ENCODE assay signal across 8 cellular contexts in the genomic region with DNA sequence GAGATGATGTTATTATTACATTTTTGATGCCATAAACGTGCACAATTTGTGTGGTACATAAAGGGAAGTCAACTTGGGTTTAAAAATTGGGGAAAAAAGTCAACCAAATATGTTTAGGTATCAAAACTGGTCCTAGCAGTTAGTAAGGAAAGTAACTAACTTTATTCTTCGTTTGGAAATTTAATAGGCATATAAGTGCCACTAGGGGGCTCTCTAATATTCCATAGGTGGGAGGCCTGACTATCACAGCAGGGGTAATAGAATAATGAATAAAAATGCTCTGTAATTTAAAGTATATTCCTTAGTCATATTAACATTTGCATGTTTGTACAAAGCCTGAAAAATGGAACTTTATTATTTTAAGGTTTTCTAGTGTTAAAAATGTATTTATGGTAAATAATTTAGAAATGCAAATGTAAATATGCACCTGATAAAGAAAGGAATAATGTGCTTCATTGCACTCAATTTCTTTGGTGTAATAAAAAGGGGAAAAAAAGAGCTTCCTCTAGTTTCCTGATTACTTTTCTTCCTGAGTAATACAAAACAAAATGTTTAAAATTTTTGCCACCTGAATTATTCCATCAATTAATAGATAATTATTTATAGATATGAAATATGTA.
A peak's percentile ranks its signal among the peaks of the same experiment; 100 is the strongest.
DNase-seq lines count a peak whose midpoint lies in the region; ATAC-seq, FAIRE-seq and TF ChIP-seq lines count a peak whose summit lies in the region.

No MANE protein-coding gene starts in this region.

- peak; percentile 84 for TF ChIP-seq CTCF in VCaP (conservative IDR thresholded peaks at IDR 0.05)
- TF ChIP-seq CTCF in keratinocyte (optimal IDR thresholded peaks at IDR 0.05 in 1 of 3, IDR thresholded peaks at IDR 0.05 in 1 of 3, conservative IDR thresholded peaks at IDR 0.05 in 1 of 3; ENCODE audit: extremely low read depth in 1 of 3, insufficient read depth in 2 of 3, low read length in 3 of 3) = peak in 2 of 3 experiments; percentile 48 to 53

- no peaks in the 10 kb centered on the region for H3K79me2 ChIP-seq in keratinocyte (ENCODE audit: control insufficient read depth, insufficient read depth, low read length)

- H4K20me1 ChIP-seq in keratinocyte (ENCODE audit: control insufficient read depth, extremely low read depth, insufficient read depth, low read length) = no peaks in the 10 kb centered on the region

- no peak overlapping the region for H3K4me3 ChIP-seq in keratinocyte (ENCODE audit: control insufficient read depth in 2 of 3, extremely low read depth in 1 of 3, insufficient read depth in 2 of 3, low read depth in 1 of 3, low read length in 3 of 3)

- FAIRE-seq in keratinocyte (lab: Jason Lieb, UNC) = no peak

- dilution Hi-C loops in keratinocyte (cut with MboI; ENCODE audit: extremely low pct_ligation_motif_present, low sequenced_read_pairs) = no loop called here

- no peaks in the 10 kb centered on the region for H3K4me1 Mint-ChIP-seq in T-helper 2 cell treated with Interferon-gamma antibody and Interleukin-4, amounts not matched to agents 5 μg/mL and 100 μg/mL, for 36 hours (ENCODE audit: low read depth)

- ATAC-seq in GM19455 (IDR thresholded peaks at IDR 0.05; ENCODE audit: unreplicated experiment) = peak; percentile 71
- no peak for ATAC-seq in HG02588 (IDR thresholded peaks at IDR 0.05; ENCODE audit: unreplicated experiment)

- H3K27me3 Mint-ChIP-seq in T-helper 2 cell treated with Interferon-gamma antibody and Interleukin-4, amounts not matched to agents 5 μg/mL and 100 μg/mL, for 36 hours (ENCODE audit: low read depth) = peaks cover 5% of the 10 kb centered on the region

- no peaks in the 10 kb centered on the region for H3K9me3 Mint-ChIP-seq in T-helper 2 cell treated with Interferon-gamma antibody and Interleukin-4, amounts not matched to agents 5 μg/mL and 100 μg/mL, for 36 hours

- H3K4me2 ChIP-seq in keratinocyte (ENCODE audit: control insufficient read depth, extremely low read depth, insufficient read depth, low read depth, low read length) = no peak overlapping the region

- H3K36me3 ChIP-seq in keratinocyte (ENCODE audit: control insufficient read depth in 2 of 2, extremely low read depth in 1 of 2, insufficient read depth in 2 of 2, low read length in 2 of 2) = no peaks in the 10 kb centered on the region

- no peaks in the 10 kb centered on the region for H3K9me1 ChIP-seq in keratinocyte (ENCODE audit: control insufficient read depth, extremely low read depth, insufficient read depth, low read length)

- H3K27ac ChIP-seq in VCaP (no peak overlapping the region), keratinocyte (ENCODE audit: control insufficient read depth, insufficient read depth, low read length) (no peak overlapping the region)

- H3K4me3 Mint-ChIP-seq in T-helper 2 cell treated with Interferon-gamma antibody and Interleukin-4, amounts not matched to agents 5 μg/mL and 100 μg/mL, for 36 hours = no peak overlapping the region

- H3K4me1 ChIP-seq in keratinocyte (ENCODE audit: control insufficient read depth, extremely low read depth, insufficient read depth, low read length) = no peaks in the 10 kb centered on the region

- H2AFZ ChIP-seq in keratinocyte (ENCODE audit: control insufficient read depth, low read length) = no peak overlapping the region

- no peaks in the 10 kb centered on the region for H3K27me3 ChIP-seq in keratinocyte (ENCODE audit: control insufficient read depth, extremely low read depth, insufficient read depth, low read length)

- DNase-seq in NCI-H187 treated with DMSO at 0.1 percent for 48 hours (lab: John Stamatoyannopoulos, UW) (peak; percentile 3), NCI-H187 (lab: John Stamatoyannopoulos, UW) (no peak), MV-4-11 (lab: John Stamatoyannopoulos, UW) (peak; percentile 17), keratinocyte (ENCODE audit: low read depth, low spot score) (no peak)
- DNase-seq in T-helper 2 cell treated with Interferon-gamma antibody and Interleukin-4, amounts not matched to agents 5 μg/mL and 100 μg/mL, for 36 hours (ENCODE audit: low spot score) = no peak

- no peak overlapping the region for H3K27ac Mint-ChIP-seq in T-helper 2 cell treated with Interferon-gamma antibody and Interleukin-4, amounts not matched to agents 5 μg/mL and 100 μg/mL, for 36 hours

- H3K36me3 Mint-ChIP-seq in T-helper 2 cell treated with Interferon-gamma antibody and Interleukin-4, amounts not matched to agents 5 μg/mL and 100 μg/mL, for 36 hours (ENCODE audit: low read depth) = no peaks in the 10 kb centered on the region

- H3K9me3 ChIP-seq in keratinocyte (ENCODE audit: control insufficient read depth, low read depth, low read length) = no peaks in the 10 kb centered on the region

- no peak overlapping the region for H3K9ac ChIP-seq in keratinocyte (ENCODE audit: control insufficient read depth, extremely low read depth, insufficient read depth, low read length)

Comparison
In these comparisons a context has a peak if more than half of its experiments do, and no peak if none do; other contexts are left out.
1. DNase-seq: peak in NCI-H187 treated with DMSO at 0.1 percent for 48 hours (single experiment) and MV-4-11 (single experiment); none in NCI-H187 (0 of 2), keratinocyte (single experiment) and T-helper 2 cell treated with Interferon-gamma antibody and Interleukin-4, amounts not matched to agents 5 μg/mL and 100 μg/mL, for 36 hours (single experiment).